21 cellular contexts compared by ENCODE assay signal in genomic region chr10:129968020-129968861, GRCh38. TPM values are rescaled to one million over a fixed set of nuclear protein-coding genes. Genes with fewer than 3 reads are reported as not detected.
A peak's percentile ranks its signal among the peaks of the same experiment; 100 is the strongest.
DNase-seq lines count a peak whose midpoint lies in the region; ATAC-seq and TF ChIP-seq lines count a peak whose summit lies in the region.
"Had no signal": no experiment of that assay in that cellular context is flagged by ENCODE, and none has a peak within 500 bp of the region (broad histone marks: within the 10 kb centered on the region; RNA-seq: fewer than 3 reads in every experiment).

No MANE protein-coding gene starts in this region.

- H3K27me3 ChIP-seq in iPS-20b (ENCODE audit: insufficient read depth, low read length) (peaks cover 98% of the 10 kb centered on the region), skeletal muscle satellite cell (ENCODE audit: control insufficient read depth, insufficient read depth, low read length) (peaks cover 63% of the 10 kb centered on the region), dorsolateral prefrontal cortex (peaks cover 33 to 100% (median 95%) of the 10 kb centered on the region in 45 donors)

- CTCF ChIA-PET in activated CD8-positive, alpha-beta memory T cell treated with anti-CD3 and anti-CD28 coated beads, Interleukin-2, amount 10 ng/mL, durations not matched to agents 7 days and 5 days (lab: Charles Lee), result interaction anchor here (0.6 kb wide), 1 partner anchor 1066 kb away, joined by 4 read pairs; no protein-coding TSS in a partner anchor

- peaks cover 9% of the 10 kb centered on the region for H3K4me1 Mint-ChIP-seq in activated CD8-positive, alpha-beta memory T cell treated with anti-CD3 and anti-CD28 coated beads, Interleukin-2, amount 10 ng/mL, durations not matched to agents 7 days and 5 days
- H3K4me1 Mint-ChIP-seq in T-helper 17 cell, result peaks cover 6% of the 10 kb centered on the region
- no peaks in the 10 kb centered on the region for H3K4me1 Mint-ChIP-seq in activated T-helper 17 cell treated with anti-CD3 and anti-CD28 coated beads, Interleukin-2, amount 50 U/mL, for 72 hours

- H3K27ac Mint-ChIP-seq in activated CD8-positive, alpha-beta memory T cell treated with anti-CD3 and anti-CD28 coated beads, Interleukin-2, amount 10 ng/mL, durations not matched to agents 7 days and 5 days, result no peak overlapping the region
- peak overlapping the region; percentile 77 for H3K27ac Mint-ChIP-seq in T-helper 17 cell
- no peak overlapping the region for H3K27ac Mint-ChIP-seq in activated T-helper 17 cell treated with anti-CD3 and anti-CD28 coated beads, Interleukin-2, amount 50 U/mL, for 72 hours
- H3K27ac Mint-ChIP-seq: mesothelial cell of epicardium had no signal

- H3K36me3 ChIP-seq in iPS-20b (ENCODE audit: insufficient read depth, low read depth, low read length), result no peaks in the 10 kb centered on the region
- no peaks in the 10 kb centered on the region for H3K36me3 ChIP-seq in skeletal muscle satellite cell (ENCODE audit: insufficient read depth, low read length)
- H3K36me3 ChIP-seq: heart left ventricle, right atrium auricular region had no signal

- H3K9me3 ChIP-seq in T-helper 17 cell (ENCODE audit: control insufficient read depth, low read length, poor library complexity, severe bottlenecking) (no peaks in the 10 kb centered on the region), iPS-20b (ENCODE audit: insufficient read depth, low read depth, low read length) (no peaks in the 10 kb centered on the region), skeletal muscle satellite cell (replicated peaks; ENCODE audit: low read length) (no peaks in the 10 kb centered on the region)
- H3K9me3 ChIP-seq: heart left ventricle, right atrium auricular region had no signal

- H3K4me2 ChIP-seq in skeletal muscle satellite cell (ENCODE audit: low read length), result peak overlapping the region; percentile 7

- H3K27me3 Mint-ChIP-seq in activated CD8-positive, alpha-beta memory T cell treated with anti-CD3 and anti-CD28 coated beads, Interleukin-2, amount 10 ng/mL, durations not matched to agents 7 days and 5 days, result peaks cover 64% of the 10 kb centered on the region
- peaks cover 50% of the 10 kb centered on the region for H3K27me3 Mint-ChIP-seq in T-helper 17 cell
- H3K27me3 Mint-ChIP-seq in activated T-helper 17 cell treated with anti-CD3 and anti-CD28 coated beads, Interleukin-2, amount 50 U/mL, for 72 hours, result peaks cover 34% of the 10 kb centered on the region

- H3K4me1 ChIP-seq in iPS-20b (ENCODE audit: insufficient read depth, low read length) (peaks cover 9% of the 10 kb centered on the region; the same call in 1 of the 2 replicates), skeletal muscle satellite cell (ENCODE audit: control insufficient read depth, insufficient read depth, low read length) (peaks cover 21% of the 10 kb centered on the region)

- no peak overlapping the region for H3K27ac ChIP-seq in iPS-20b (ENCODE audit: low read length)
- H3K27ac ChIP-seq in dorsolateral prefrontal cortex, result no peak overlapping the region
- H3K27ac ChIP-seq: heart left ventricle, right atrium auricular region had no signal

- TF ChIP-seq CTCF in dorsolateral prefrontal cortex (IDR thresholded peaks at IDR 0.05 in 54 of 56, conservative IDR thresholded peaks at IDR 0.05 in 2 of 56; ENCODE audit: low read depth in 1 of 56, partially characterized antibody in 56 of 56), result no peak

- peaks cover 1% of the 10 kb centered on the region for H3K36me3 Mint-ChIP-seq in activated CD8-positive, alpha-beta memory T cell treated with anti-CD3 and anti-CD28 coated beads, Interleukin-2, amount 10 ng/mL, durations not matched to agents 7 days and 5 days
- no peaks in the 10 kb centered on the region for H3K36me3 Mint-ChIP-seq in T-helper 17 cell (ENCODE audit: low read depth)
- H3K36me3 Mint-ChIP-seq in activated T-helper 17 cell treated with anti-CD3 and anti-CD28 coated beads, Interleukin-2, amount 50 U/mL, for 72 hours (ENCODE audit: low read depth), result peaks cover 8% of the 10 kb centered on the region
- H3K36me3 Mint-ChIP-seq: CD4-positive, CD25-positive, alpha-beta regulatory T cell; IgD-negative memory B cell; mesothelial cell of epicardium had no signal

- DNase-seq in activated CD8-positive, alpha-beta memory T cell treated with anti-CD3 and anti-CD28 coated beads, Interleukin-2, amount 50 U/mL, for 48 hours, result peak; percentile 57
- DNase-seq in activated CD8-positive, alpha-beta memory T cell treated with anti-CD3 and anti-CD28 coated beads, Interleukin-2, amount 10 ng/mL, durations not matched to agents 7 days and 5 days, result no peak
- no peak for DNase-seq in T-helper 17 cell
- DNase-seq in dorsolateral prefrontal cortex, result no peak
- DNase-seq: activated CD4-positive, CD25-positive, alpha-beta regulatory T cell; DMS53; GOT3; kidney; NCI-H2029 treated with DMSO at 0.1 percent for 48 hours; NCI-H510A had no signal

- no peaks in the 10 kb centered on the region for H3K9me3 Mint-ChIP-seq in activated CD8-positive, alpha-beta memory T cell treated with anti-CD3 and anti-CD28 coated beads, Interleukin-2, amount 10 ng/mL, durations not matched to agents 7 days and 5 days (ENCODE audit: low read depth)
- no peaks in the 10 kb centered on the region for H3K9me3 Mint-ChIP-seq in activated T-helper 17 cell treated with anti-CD3 and anti-CD28 coated beads, Interleukin-2, amount 50 U/mL, for 72 hours
- H3K9me3 Mint-ChIP-seq: mesothelial cell of epicardium had no signal

- no peak overlapping the region for H3K4me3 Mint-ChIP-seq in activated CD8-positive, alpha-beta memory T cell treated with anti-CD3 and anti-CD28 coated beads, Interleukin-2, amount 10 ng/mL, durations not matched to agents 7 days and 5 days
- H3K4me3 Mint-ChIP-seq in T-helper 17 cell, result no peak overlapping the region
- no peak overlapping the region for H3K4me3 Mint-ChIP-seq in activated T-helper 17 cell treated with anti-CD3 and anti-CD28 coated beads, Interleukin-2, amount 50 U/mL, for 72 hours
- H3K4me3 Mint-ChIP-seq: CD4-positive, CD25-positive, alpha-beta regulatory T cell; IgD-negative memory B cell; mesothelial cell of epicardium had no signal

- no peak for ATAC-seq in activated CD8-positive, alpha-beta memory T cell treated with anti-CD3 and anti-CD28 coated beads, Interleukin-2, amount 10 ng/mL, durations not matched to agents 7 days and 5 days
- ATAC-seq in T-helper 17 cell (no peak), HG03439 (IDR thresholded peaks at IDR 0.05; ENCODE audit: unreplicated experiment) (no peak)
- no peak for ATAC-seq in activated T-helper 17 cell treated with anti-CD3 and anti-CD28 coated beads, Interleukin-2, amount 50 U/mL, for 72 hours (replicated peaks)

- intact Hi-C loops in dorsolateral prefrontal cortex (cut with DNase I), result no loop called here

- H3K4me3 ChIP-seq in iPS-20b (ENCODE audit: low read length) (peak overlapping the region; percentile 40), skeletal muscle satellite cell (ENCODE audit: low read length) (no peak overlapping the region), dorsolateral prefrontal cortex (no peak overlapping the region)

- H3K9ac ChIP-seq in iPS-20b (ENCODE audit: low read depth, low read length) (no peak overlapping the region), skeletal muscle satellite cell (ENCODE audit: low read depth, low read length) (no peak overlapping the region)

RNA-seq across cellular contexts. Expression of gene EBF3, which starts 4.2 kb away (rescaled TPM):
- total RNA-seq in activated CD8-positive, alpha-beta memory T cell treated with anti-CD3 and anti-CD28 coated beads, Interleukin-2, amount 10 ng/mL, durations not matched to agents 7 days and 5 days, result not detected
- not detected for total RNA-seq in T-helper 17 cell
- total RNA-seq in skeletal muscle satellite cell (2012; rRNA removed), result 12.9 and 16.2 TPM in 2 replicates
- total RNA-seq in activated T-helper 17 cell treated with anti-CD3 and anti-CD28 coated beads, Interleukin-2, amount 50 U/mL, for 72 hours, result not detected
- total RNA-seq in dorsolateral prefrontal cortex, result 1 to 10 TPM in 2 of 120 experiments, under 1 TPM in 36, not detected in 82; 0.07 to 1.1 (median 0.20) TPM
- total RNA-seq: activated CD8-positive, alpha-beta memory T cell treated with anti-CD3 and anti-CD28 coated beads for 36 hours; CD4-positive, CD25-positive, alpha-beta regulatory T cell; T-helper 1 cell treated with Interleukin-12 subunit alpha and Interleukin-12 subunit beta and Interleukin-4 antibody, amounts not matched to agents 30 ng/mL and 1 ng/mL, for 36 hours had no signal
